In the genomic region with DNA sequence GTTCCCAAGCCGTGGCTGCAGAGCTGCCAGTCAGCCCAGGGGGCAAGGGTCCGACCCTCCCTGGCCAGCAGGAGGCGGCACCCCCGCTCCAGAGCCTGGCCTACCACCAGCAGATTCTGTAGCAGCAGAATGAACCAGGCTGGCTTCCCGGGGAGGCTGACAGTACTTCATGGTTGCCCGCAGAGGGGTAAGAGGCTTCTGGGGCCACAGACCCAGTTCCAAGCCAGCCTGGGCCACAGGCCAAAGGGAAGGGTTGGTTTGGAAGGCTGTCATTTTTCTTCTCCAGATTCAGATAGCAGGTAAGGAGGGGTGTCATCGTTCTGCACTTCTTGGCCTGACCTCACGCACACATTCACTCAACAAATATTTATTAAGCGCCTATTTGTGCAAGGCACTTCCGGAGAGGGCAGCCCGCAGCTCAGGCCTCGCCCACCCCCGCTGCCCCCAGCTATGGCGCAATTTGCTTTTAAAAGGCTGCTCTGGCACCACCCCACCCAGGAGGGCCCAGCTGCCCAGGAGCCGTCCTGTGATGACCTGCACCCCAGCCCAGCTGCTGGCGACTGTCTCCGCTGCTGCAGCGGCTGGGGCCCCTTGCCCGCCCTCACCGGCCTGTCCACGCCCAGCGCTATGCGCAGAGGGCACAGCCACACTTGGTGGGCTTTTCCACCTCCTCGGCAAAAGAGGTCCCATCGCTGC, we compare ENCODE assay signal across 1 cellular context.
TF ChIP-seq lines count a peak whose summit lies in the region.

No MANE protein-coding gene starts in this region.

TF ChIP-seq in K562, 482 proteins besides CTCF, POLR2A, EP300 and RAD21:
- no peak for TF ChIP-seq CBX2 (IDR thresholded peaks at IDR 0.05; ENCODE audit: insufficient read depth, low read length, poor library complexity, severe bottlenecking)
- TF ChIP-seq TSC22D4 (tag; IDR thresholded peaks at IDR 0.05): no peak
- TF ChIP-seq, protein P1, sequence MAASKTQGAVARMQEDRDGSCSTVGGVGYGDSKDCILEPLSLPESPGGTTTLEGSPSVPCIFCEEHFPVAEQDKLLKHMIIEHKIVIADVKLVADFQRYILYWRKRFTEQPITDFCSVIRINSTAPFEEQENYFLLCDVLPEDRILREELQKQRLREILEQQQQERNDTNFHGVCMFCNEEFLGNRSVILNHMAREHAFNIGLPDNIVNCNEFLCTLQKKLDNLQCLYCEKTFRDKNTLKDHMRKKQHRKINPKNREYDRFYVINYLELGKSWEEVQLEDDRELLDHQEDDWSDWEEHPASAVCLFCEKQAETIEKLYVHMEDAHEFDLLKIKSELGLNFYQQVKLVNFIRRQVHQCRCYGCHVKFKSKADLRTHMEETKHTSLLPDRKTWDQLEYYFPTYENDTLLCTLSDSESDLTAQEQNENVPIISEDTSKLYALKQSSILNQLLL (CRISPR knock-in tag; IDR thresholded peaks at IDR 0.05; ENCODE audit: borderline replicate concordance): no peak
- no peak for TF ChIP-seq TEAD1 (CRISPR knock-in tag; IDR thresholded peaks at IDR 0.05)
TF ChIP-seq in K562: peak in this region for 0.
